ENCODE assay signal across 2 cellular contexts in genomic region chr5:176446884-176447537, GRCh38.
TF ChIP-seq lines count a peak whose summit lies in the region.

No MANE protein-coding gene starts in this region.

TF ChIP-seq in A549, 52 proteins besides CTCF, POLR2A, EP300 and RAD21:
- no peak for TF ChIP-seq POLR2AphosphoS2 (conservative IDR thresholded peaks at IDR 0.05; ENCODE audit: low read length)
- 0 out of 2 replicates have a peak, but pooled peaks have one; percentile 32 for TF ChIP-seq EHMT2 (IDR thresholded peaks at IDR 0.05; ENCODE audit: low read depth)

TF ChIP-seq in HEK293T, 16 proteins besides CTCF, POLR2A, EP300 and RAD21:
- TF ChIP-seq NFRKB (IDR thresholded peaks at IDR 0.05) (no peak), TARDBP (IDR thresholded peaks at IDR 0.05) (no peak), SP1 (IDR thresholded peaks at IDR 0.05) (no peak), ZNF384 (IDR thresholded peaks at IDR 0.05) (no peak), ARNT (IDR thresholded peaks at IDR 0.05) (no peak), HDGF (IDR thresholded peaks at IDR 0.05; ENCODE audit: borderline replicate concordance) (no peak), L3MBTL2 (conservative IDR thresholded peaks at IDR 0.05) (peak; percentile 54; the same call in 1 of the 2 replicates)
